1 cellular context compared by ENCODE assay signal in genomic region chr6:36827261-36828079, GRCh38.
TF ChIP-seq lines count a peak whose summit lies in the region.

No MANE protein-coding gene starts in this region.

TF ChIP-seq in K562, 482 proteins besides CTCF, POLR2A, EP300 and RAD21 (continued from another document and continues in another):
- TF ChIP-seq, protein P1, sequence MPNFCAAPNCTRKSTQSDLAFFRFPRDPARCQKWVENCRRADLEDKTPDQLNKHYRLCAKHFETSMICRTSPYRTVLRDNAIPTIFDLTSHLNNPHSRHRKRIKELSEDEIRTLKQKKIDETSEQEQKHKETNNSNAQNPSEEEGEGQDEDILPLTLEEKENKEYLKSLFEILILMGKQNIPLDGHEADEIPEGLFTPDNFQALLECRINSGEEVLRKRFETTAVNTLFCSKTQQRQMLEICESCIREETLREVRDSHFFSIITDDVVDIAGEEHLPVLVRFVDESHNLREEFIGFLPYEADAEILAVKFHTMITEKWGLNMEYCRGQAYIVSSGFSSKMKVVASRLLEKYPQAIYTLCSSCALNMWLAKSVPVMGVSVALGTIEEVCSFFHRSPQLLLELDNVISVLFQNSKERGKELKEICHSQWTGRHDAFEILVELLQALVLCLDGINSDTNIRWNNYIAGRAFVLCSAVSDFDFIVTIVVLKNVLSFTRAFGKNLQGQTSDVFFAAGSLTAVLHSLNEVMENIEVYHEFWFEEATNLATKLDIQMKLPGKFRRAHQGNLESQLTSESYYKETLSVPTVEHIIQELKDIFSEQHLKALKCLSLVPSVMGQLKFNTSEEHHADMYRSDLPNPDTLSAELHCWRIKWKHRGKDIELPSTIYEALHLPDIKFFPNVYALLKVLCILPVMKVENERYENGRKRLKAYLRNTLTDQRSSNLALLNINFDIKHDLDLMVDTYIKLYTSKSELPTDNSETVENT (CRISPR knock-in tag; IDR thresholded peaks at IDR 0.05): no peak
- no peak for TF ChIP-seq NFYB (IDR thresholded peaks at IDR 0.05; ENCODE audit: extremely low read depth, insufficient read length)
- TF ChIP-seq SMAD4 (CRISPR knock-in tag; conservative IDR thresholded peaks at IDR 0.05): no peak
- no peak for TF ChIP-seq ZC3H11A (IDR thresholded peaks at IDR 0.05; ENCODE audit: low read depth, low read length)
- TF ChIP-seq SP1 (CRISPR knock-in tag; IDR thresholded peaks at IDR 0.05): 0 out of 2 replicates have a peak, but pooled peaks have one; percentile 15
- TF ChIP-seq RFX7 (CRISPR knock-in tag; IDR thresholded peaks at IDR 0.05): no peak
- no peak for TF ChIP-seq ELF2 (CRISPR knock-in tag; IDR thresholded peaks at IDR 0.05)
- no peak for TF ChIP-seq CSDE1 (IDR thresholded peaks at IDR 0.05)
- no peak for TF ChIP-seq CTBP1 (IDR thresholded peaks at IDR 0.05; ENCODE audit: borderline replicate concordance)
- TF ChIP-seq ZNF561 (CRISPR knock-in tag; conservative IDR thresholded peaks at IDR 0.05): 0 out of 2 replicates have a peak, but pooled peaks have one; percentile 17
- TF ChIP-seq ZNF253 (CRISPR knock-in tag; conservative IDR thresholded peaks at IDR 0.05): no peak
- TF ChIP-seq ZHX1 (conservative IDR thresholded peaks at IDR 0.05; ENCODE audit: low read length): no peak
- TF ChIP-seq BRCA1 (IDR thresholded peaks at IDR 0.05): no peak
- TF ChIP-seq BRCA1 (CRISPR knock-in tag; IDR thresholded peaks at IDR 0.05): no peak
- TF ChIP-seq USF1 (CRISPR knock-in tag; IDR thresholded peaks at IDR 0.05): no peak
- no peak for TF ChIP-seq CBX8 (IDR thresholded peaks at IDR 0.05; ENCODE audit: borderline replicate concordance, extremely low read depth, low read depth, low read length, poor library complexity, severe bottlenecking)
- TF ChIP-seq, protein P2, sequence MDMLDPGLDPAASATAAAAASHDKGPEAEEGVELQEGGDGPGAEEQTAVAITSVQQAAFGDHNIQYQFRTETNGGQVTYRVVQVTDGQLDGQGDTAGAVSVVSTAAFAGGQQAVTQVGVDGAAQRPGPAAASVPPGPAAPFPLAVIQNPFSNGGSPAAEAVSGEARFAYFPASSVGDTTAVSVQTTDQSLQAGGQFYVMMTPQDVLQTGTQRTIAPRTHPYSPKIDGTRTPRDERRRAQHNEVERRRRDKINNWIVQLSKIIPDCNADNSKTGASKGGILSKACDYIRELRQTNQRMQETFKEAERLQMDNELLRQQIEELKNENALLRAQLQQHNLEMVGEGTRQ (CRISPR knock-in tag; IDR thresholded peaks at IDR 0.05): no peak
- TF ChIP-seq ARID1B (IDR thresholded peaks at IDR 0.05): peak; percentile 68
- TF ChIP-seq NRF1 (conservative IDR thresholded peaks at IDR 0.05 in 1 of 2, IDR thresholded peaks at IDR 0.05 in 1 of 2): no peak
- no peak for TF ChIP-seq ZC3H8 (IDR thresholded peaks at IDR 0.05)
- TF ChIP-seq HDGF (IDR thresholded peaks at IDR 0.05): 0 out of 2 replicates have a peak, but pooled peaks have one; percentile 11
- TF ChIP-seq PYGO2 (tag; IDR thresholded peaks at IDR 0.05): no peak
- TF ChIP-seq, protein P3, sequence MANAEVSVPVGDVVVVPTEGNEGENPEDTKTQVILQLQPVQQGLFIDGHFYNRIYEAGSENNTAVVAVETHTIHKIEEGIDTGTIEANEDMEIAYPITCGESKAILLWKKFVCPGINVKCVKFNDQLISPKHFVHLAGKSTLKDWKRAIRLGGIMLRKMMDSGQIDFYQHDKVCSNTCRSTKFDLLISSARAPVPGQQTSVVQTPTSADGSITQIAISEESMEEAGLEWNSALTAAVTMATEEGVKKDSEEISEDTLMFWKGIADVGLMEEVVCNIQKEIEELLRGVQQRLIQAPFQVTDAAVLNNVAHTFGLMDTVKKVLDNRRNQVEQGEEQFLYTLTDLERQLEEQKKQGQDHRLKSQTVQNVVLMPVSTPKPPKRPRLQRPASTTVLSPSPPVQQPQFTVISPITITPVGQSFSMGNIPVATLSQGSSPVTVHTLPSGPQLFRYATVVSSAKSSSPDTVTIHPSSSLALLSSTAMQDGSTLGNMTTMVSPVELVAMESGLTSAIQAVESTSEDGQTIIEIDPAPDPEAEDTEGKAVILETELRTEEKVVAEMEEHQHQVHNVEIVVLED (CRISPR knock-in tag; IDR thresholded peaks at IDR 0.05): no peak
- no peak for TF ChIP-seq ZBED1 (IDR thresholded peaks at IDR 0.05)
- TF ChIP-seq SMARCA4 (IDR thresholded peaks at IDR 0.05): peak; percentile 85
- TF ChIP-seq NCOA1 (IDR thresholded peaks at IDR 0.05; ENCODE audit: low read depth): no peak
- no peak for TF ChIP-seq LARP7 (IDR thresholded peaks at IDR 0.05)
- no peak for TF ChIP-seq ZBTB40 (IDR thresholded peaks at IDR 0.05)
- no peak for TF ChIP-seq ZBTB40 (CRISPR knock-in tag; IDR thresholded peaks at IDR 0.05)
- TF ChIP-seq NFATC3 (IDR thresholded peaks at IDR 0.05): no peak
- TF ChIP-seq HNRNPUL1 (IDR thresholded peaks at IDR 0.05; ENCODE audit: low read length): no peak
- TF ChIP-seq, protein P4, sequence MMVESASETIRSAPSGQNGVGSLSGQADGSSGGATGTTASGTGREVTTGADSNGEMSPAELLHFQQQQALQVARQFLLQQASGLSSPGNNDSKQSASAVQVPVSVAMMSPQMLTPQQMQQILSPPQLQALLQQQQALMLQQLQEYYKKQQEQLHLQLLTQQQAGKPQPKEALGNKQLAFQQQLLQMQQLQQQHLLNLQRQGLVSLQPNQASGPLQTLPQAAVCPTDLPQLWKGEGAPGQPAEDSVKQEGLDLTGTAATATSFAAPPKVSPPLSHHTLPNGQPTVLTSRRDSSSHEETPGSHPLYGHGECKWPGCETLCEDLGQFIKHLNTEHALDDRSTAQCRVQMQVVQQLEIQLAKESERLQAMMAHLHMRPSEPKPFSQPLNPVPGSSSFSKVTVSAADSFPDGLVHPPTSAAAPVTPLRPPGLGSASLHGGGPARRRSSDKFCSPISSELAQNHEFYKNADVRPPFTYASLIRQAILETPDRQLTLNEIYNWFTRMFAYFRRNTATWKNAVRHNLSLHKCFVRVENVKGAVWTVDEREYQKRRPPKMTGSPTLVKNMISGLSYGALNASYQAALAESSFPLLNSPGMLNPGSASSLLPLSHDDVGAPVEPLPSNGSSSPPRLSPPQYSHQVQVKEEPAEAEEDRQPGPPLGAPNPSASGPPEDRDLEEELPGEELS (CRISPR knock-in tag; IDR thresholded peaks at IDR 0.05; ENCODE audit: borderline replicate concordance): no peak
- TF ChIP-seq MAFG (tag; conservative IDR thresholded peaks at IDR 0.05): no peak
- TF ChIP-seq EHMT2 (IDR thresholded peaks at IDR 0.05): no peak
- no peak for TF ChIP-seq OTX1 (CRISPR knock-in tag; IDR thresholded peaks at IDR 0.05)
- TF ChIP-seq ZNF79 (CRISPR knock-in tag; IDR thresholded peaks at IDR 0.05; ENCODE audit: low read depth): no peak
- TF ChIP-seq, protein P5, sequence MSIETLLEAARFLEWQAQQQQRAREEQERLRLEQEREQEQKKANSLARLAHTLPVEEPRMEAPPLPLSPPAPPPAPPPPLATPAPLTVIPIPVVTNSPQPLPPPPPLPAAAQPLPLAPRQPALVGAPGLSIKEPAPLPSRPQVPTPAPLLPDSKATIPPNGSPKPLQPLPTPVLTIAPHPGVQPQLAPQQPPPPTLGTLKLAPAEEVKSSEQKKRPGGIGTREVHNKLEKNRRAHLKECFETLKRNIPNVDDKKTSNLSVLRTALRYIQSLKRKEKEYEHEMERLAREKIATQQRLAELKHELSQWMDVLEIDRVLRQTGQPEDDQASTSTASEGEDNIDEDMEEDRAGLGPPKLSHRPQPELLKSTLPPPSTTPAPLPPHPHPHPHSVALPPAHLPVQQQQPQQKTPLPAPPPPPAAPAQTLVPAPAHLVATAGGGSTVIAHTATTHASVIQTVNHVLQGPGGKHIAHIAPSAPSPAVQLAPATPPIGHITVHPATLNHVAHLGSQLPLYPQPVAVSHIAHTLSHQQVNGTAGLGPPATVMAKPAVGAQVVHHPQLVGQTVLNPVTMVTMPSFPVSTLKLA (conservative IDR thresholded peaks at IDR 0.05): peak in 1 of 2 experiments; percentile 49; a peak in 1 of 4 replicates
- TF ChIP-seq TRIM24 (IDR thresholded peaks at IDR 0.05): no peak
- no peak for TF ChIP-seq GABPB2 (CRISPR knock-in tag; conservative IDR thresholded peaks at IDR 0.05)
- TF ChIP-seq MED1 (CRISPR knock-in tag; IDR thresholded peaks at IDR 0.05; ENCODE audit: borderline replicate concordance): no peak
- TF ChIP-seq PHF8 (IDR thresholded peaks at IDR 0.05; ENCODE audit: borderline replicate concordance, low read length): no peak
- no peak for TF ChIP-seq ETS1 (conservative IDR thresholded peaks at IDR 0.05; ENCODE audit: control insufficient read depth, low read depth, low read length)
